In genomic region chr13:26221721-26222522, GRCh38 we compare ENCODE assay signal across 1 cellular context.
A peak's percentile ranks its signal among the peaks of the same experiment; 100 is the strongest.
TF ChIP-seq lines count a peak whose summit lies in the region.

TSS of gene RNF6 (minus strand) at chr13:26222314. CDS start at chr13:26219649, 2,665 bp downstream.

TF ChIP-seq in HepG2, 621 proteins besides CTCF, POLR2A, EP300 and RAD21 (continued from another document and continues in another):
- peak; percentile 93 for TF ChIP-seq MXD1 (CRISPR knock-in tag; IDR thresholded peaks at IDR 0.05)
- TF ChIP-seq ETS1 (CRISPR knock-in tag; IDR thresholded peaks at IDR 0.05) = no peak
- peak; percentile 72; the same call in 1 of the 2 replicates for TF ChIP-seq MXD3 (CRISPR knock-in tag; IDR thresholded peaks at IDR 0.05)
- TF ChIP-seq KMT2B (CRISPR knock-in tag; IDR thresholded peaks at IDR 0.05) = peak; percentile 90
- no peak for TF ChIP-seq MLX (CRISPR knock-in tag; IDR thresholded peaks at IDR 0.05)
- TF ChIP-seq ZFP37 (CRISPR knock-in tag; IDR thresholded peaks at IDR 0.05; ENCODE audit: borderline replicate concordance) = no peak
- peak; percentile 69 for TF ChIP-seq MAF1 (CRISPR knock-in tag; IDR thresholded peaks at IDR 0.05; ENCODE audit: borderline replicate concordance)
- peak; percentile 54 for TF ChIP-seq EEA1 (CRISPR knock-in tag; IDR thresholded peaks at IDR 0.05; ENCODE audit: borderline replicate concordance)
- TF ChIP-seq CEBPB (IDR thresholded peaks at IDR 0.05; ENCODE audit: borderline replicate concordance, low read depth, low read length) = no peak
- no peak for TF ChIP-seq ZFP36 (IDR thresholded peaks at IDR 0.05; ENCODE audit: borderline replicate concordance, low read depth, low read length, partially characterized antibody)
- no peak for TF ChIP-seq HHEX (CRISPR knock-in tag; IDR thresholded peaks at IDR 0.05)
- no peak for TF ChIP-seq ZKSCAN5 (CRISPR knock-in tag; IDR thresholded peaks at IDR 0.05)
- TF ChIP-seq HIVEP1 (CRISPR knock-in tag; IDR thresholded peaks at IDR 0.05) = peak; percentile 91
- no peak for TF ChIP-seq TEAD2 (CRISPR knock-in tag; IDR thresholded peaks at IDR 0.05)
- peak; percentile 84 for TF ChIP-seq ZNF605 (CRISPR knock-in tag; IDR thresholded peaks at IDR 0.05)
- TF ChIP-seq ZNF574 (CRISPR knock-in tag; IDR thresholded peaks at IDR 0.05) = peak; percentile 93
- peak; percentile 87 for TF ChIP-seq ARID4A (CRISPR knock-in tag; IDR thresholded peaks at IDR 0.05; ENCODE audit: borderline replicate concordance)
- TF ChIP-seq NFATC3 (CRISPR knock-in tag; IDR thresholded peaks at IDR 0.05) = peak; percentile 42; the same call in 1 of the 2 replicates
- TF ChIP-seq ZNF616 (CRISPR knock-in tag; IDR thresholded peaks at IDR 0.05; ENCODE audit: low read depth) = peak; percentile 54; the same call in 1 of the 2 replicates
- no peak for TF ChIP-seq ZNF709 (CRISPR knock-in tag; IDR thresholded peaks at IDR 0.05)
- no peak for TF ChIP-seq SNRNP70 (IDR thresholded peaks at IDR 0.05; ENCODE audit: low read depth, low read length)
- TF ChIP-seq GMEB1 (CRISPR knock-in tag; IDR thresholded peaks at IDR 0.05; ENCODE audit: borderline replicate concordance) = peak; percentile 81
- peak; percentile 92 for TF ChIP-seq TAF1 (CRISPR knock-in tag; IDR thresholded peaks at IDR 0.05)
- TF ChIP-seq GPN1 (CRISPR knock-in tag; IDR thresholded peaks at IDR 0.05; ENCODE audit: borderline replicate concordance) = no peak
- peak; percentile 72; the same call in 2 of the 3 replicates for TF ChIP-seq MXI1 (IDR thresholded peaks at IDR 0.05; ENCODE audit: borderline replicate concordance, low read depth, low read length)
- no peak for TF ChIP-seq ZFP36L2 (CRISPR knock-in tag; IDR thresholded peaks at IDR 0.05)
- peak; percentile 78 for TF ChIP-seq ZNF883 (CRISPR knock-in tag; IDR thresholded peaks at IDR 0.05; ENCODE audit: not compliant biosample characterization)
- no peak for TF ChIP-seq SKIL (CRISPR knock-in tag; IDR thresholded peaks at IDR 0.05; ENCODE audit: borderline replicate concordance)
- no peak for TF ChIP-seq MLXIP (CRISPR knock-in tag; IDR thresholded peaks at IDR 0.05; ENCODE audit: borderline replicate concordance)
- TF ChIP-seq MED1 (CRISPR knock-in tag; IDR thresholded peaks at IDR 0.05) = peak; percentile 70
- TF ChIP-seq TCF12 (IDR thresholded peaks at IDR 0.05) = no peak
- peak; percentile 73 for TF ChIP-seq TCF12 (CRISPR knock-in tag; IDR thresholded peaks at IDR 0.05)
- TF ChIP-seq MTF1 (CRISPR knock-in tag; IDR thresholded peaks at IDR 0.05) = 0 out of 2 replicates have a peak, but pooled peaks have one; percentile 58
- peak; percentile 96 for TF ChIP-seq RBFOX2 (IDR thresholded peaks at IDR 0.05; ENCODE audit: low read depth, low read length)
- TF ChIP-seq ZBTB43 (CRISPR knock-in tag; conservative IDR thresholded peaks at IDR 0.05) = peak; percentile 86
- peak; percentile 81 for TF ChIP-seq ZNF333 (CRISPR knock-in tag; IDR thresholded peaks at IDR 0.05; ENCODE audit: borderline replicate concordance)
- no peak for TF ChIP-seq USF2 (IDR thresholded peaks at IDR 0.05; ENCODE audit: low read depth, low read length)
- TF ChIP-seq USF2 (CRISPR knock-in tag; IDR thresholded peaks at IDR 0.05; ENCODE audit: borderline replicate concordance) = no peak
- no peak for TF ChIP-seq ZNF382 (CRISPR knock-in tag; IDR thresholded peaks at IDR 0.05; ENCODE audit: borderline replicate concordance)
- 0 out of 2 replicates have a peak, but pooled peaks have one; percentile 77 for TF ChIP-seq THYN1 (CRISPR knock-in tag; IDR thresholded peaks at IDR 0.05; ENCODE audit: borderline replicate concordance, low read depth)
- TF ChIP-seq SMC3 (IDR thresholded peaks at IDR 0.05; ENCODE audit: low read length) = no peak
- TF ChIP-seq NFIB (CRISPR knock-in tag; IDR thresholded peaks at IDR 0.05; ENCODE audit: borderline replicate concordance) = no peak
